ENCODE assay signal across 1 cellular context in genomic region chr12:121803861-121804416, GRCh38.
TF ChIP-seq lines count a peak whose summit lies in the region.

Gene SETD1B (plus strand): TSS chr12:121804009. CDS start chr12:121804738, 729 bp downstream.

TF ChIP-seq in GM12878, 131 proteins besides CTCF, POLR2A, EP300 and RAD21:
- TF ChIP-seq NKRF (conservative IDR thresholded peaks at IDR 0.05) = 0 out of 2 replicates have a peak, but pooled peaks have one; percentile 9
- TF ChIP-seq KLF5 (IDR thresholded peaks at IDR 0.05; ENCODE audit: partially characterized antibody) = no peak
- TF ChIP-seq EGR1 (IDR thresholded peaks at IDR 0.05; ENCODE audit: borderline replicate concordance in 1 of 2, low read depth in 2 of 2, low read length in 2 of 2) = no peak
- no peak for TF ChIP-seq IRF5 (IDR thresholded peaks at IDR 0.05; ENCODE audit: borderline replicate concordance)
- no peak for TF ChIP-seq SKIL (IDR thresholded peaks at IDR 0.05; ENCODE audit: low read depth, poor library complexity, severe bottlenecking)
- no peak for TF ChIP-seq MTA3 (IDR thresholded peaks at IDR 0.05; ENCODE audit: borderline replicate concordance, low read length)
- TF ChIP-seq EED (IDR thresholded peaks at IDR 0.05; ENCODE audit: low read depth) = no peak
- no peak for TF ChIP-seq TCF7 (IDR thresholded peaks at IDR 0.05; ENCODE audit: borderline replicate concordance)
- TF ChIP-seq TAF1 (IDR thresholded peaks at IDR 0.05; ENCODE audit: borderline replicate concordance, low read depth, low read length) = no peak
- no peak for TF ChIP-seq IRF3 (IDR thresholded peaks at IDR 0.05)
- peak; percentile 28; the same call in 1 of the 2 replicates for TF ChIP-seq NR2F1 (conservative IDR thresholded peaks at IDR 0.05)
- peak; percentile 99 for TF ChIP-seq NFXL1 (IDR thresholded peaks at IDR 0.05; ENCODE audit: borderline replicate concordance)
- TF ChIP-seq HDAC6 (IDR thresholded peaks at IDR 0.05; ENCODE audit: unreplicated experiment) = no peak
- no peak for TF ChIP-seq BMI1 (IDR thresholded peaks at IDR 0.05; ENCODE audit: borderline replicate concordance)
- no peak for TF ChIP-seq TARDBP (IDR thresholded peaks at IDR 0.05; ENCODE audit: borderline replicate concordance)
- TF ChIP-seq SUZ12 (IDR thresholded peaks at IDR 0.05; ENCODE audit: unreplicated experiment) = no peak
- no peak; the same call in 1 of the 2 replicates for TF ChIP-seq BACH1 (IDR thresholded peaks at IDR 0.05; ENCODE audit: borderline replicate concordance)
- TF ChIP-seq CHD2 (IDR thresholded peaks at IDR 0.05; ENCODE audit: borderline replicate concordance, low read depth, low read length) = no peak
- no peak for TF ChIP-seq STAT3 (IDR thresholded peaks at IDR 0.05; ENCODE audit: low read depth, low read length)
- TF ChIP-seq BCL3 (IDR thresholded peaks at IDR 0.05; ENCODE audit: borderline replicate concordance, insufficient read depth, low read depth, low read length, poor library complexity, severe bottlenecking) = no peak
- TF ChIP-seq SIN3A (IDR thresholded peaks at IDR 0.05; ENCODE audit: low read depth, low read length) = no peak
- TF ChIP-seq ZNF217 (IDR thresholded peaks at IDR 0.05) = 0 out of 2 replicates have a peak, but pooled peaks have one; percentile 28
- no peak for TF ChIP-seq ESRRA (IDR thresholded peaks at IDR 0.05; ENCODE audit: low read length)
- TF ChIP-seq IKZF1 (conservative IDR thresholded peaks at IDR 0.05) = peak; percentile 47
- TF ChIP-seq CBX5 (IDR thresholded peaks at IDR 0.05; ENCODE audit: low read depth) = no peak
- no peak for TF ChIP-seq MYB (IDR thresholded peaks at IDR 0.05; ENCODE audit: borderline replicate concordance, low read depth, low read length)
- TF ChIP-seq GATAD2B (conservative IDR thresholded peaks at IDR 0.05; ENCODE audit: low read depth) = no peak
- no peak for TF ChIP-seq DPF2 (IDR thresholded peaks at IDR 0.05)
- peak; percentile 60 for TF ChIP-seq LARP7 (IDR thresholded peaks at IDR 0.05)
TF ChIP-seq in GM12878: peak in this region for 6.
